Comparison of ENCODE assay signal across 17 cellular contexts in the genomic region with DNA sequence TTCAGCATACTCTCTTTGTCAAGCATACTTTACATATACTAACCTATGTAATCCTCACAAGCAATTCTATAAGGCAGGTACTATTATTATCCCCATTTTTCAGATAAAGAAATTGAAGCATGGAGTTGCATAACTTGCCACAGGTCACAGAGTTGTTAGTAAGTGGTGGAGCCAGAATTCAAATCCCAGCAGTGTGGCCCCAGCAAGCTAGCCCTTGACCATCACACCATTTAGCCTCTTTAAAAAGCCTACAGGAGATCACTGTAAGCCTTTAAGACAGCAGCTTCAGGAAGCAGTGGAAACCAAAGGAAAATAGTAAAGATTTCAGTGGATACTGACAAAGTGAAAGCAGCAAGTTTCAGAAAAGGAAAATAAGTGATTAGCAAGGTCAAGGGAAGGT. TPM values are rescaled to one million over a fixed set of nuclear protein-coding genes. Genes with fewer than 3 reads are reported as not detected.
DNase-seq lines count a peak whose midpoint lies in the region; ATAC-seq, FAIRE-seq and TF ChIP-seq lines count a peak whose summit lies in the region.
"Had no signal": no experiment of that assay in that cellular context is flagged by ENCODE, and none has a peak within 500 bp of the region (broad histone marks: within the 10 kb centered on the region; RNA-seq: fewer than 3 reads in every experiment).

No MANE protein-coding gene starts in this region.

- H2BK12ac ChIP-seq in H1 (ENCODE audit: low read depth, low read length) = no peak overlapping the region

- peaks cover 3% of the 10 kb centered on the region for H3K27me3 Mint-ChIP-seq in endothelial cell (ENCODE audit: unreplicated experiment)

- TF ChIP-seq RAD21 in HepG2 (CRISPR knock-in tag; IDR thresholded peaks at IDR 0.05) (no peak), H1 (IDR thresholded peaks at IDR 0.05 in 1 of 2, conservative IDR thresholded peaks at IDR 0.05 in 1 of 2; ENCODE audit: low read depth in 2 of 2, low read length in 2 of 2) (no peak)

- in situ Hi-C loops in HepG2 (cut with HindIII; ENCODE audit: extremely low pct_ligation_motif_present, low pct_unique_long_range_greater_than_20kb) = no loop called here

- H3K79me1 ChIP-seq in H1 (ENCODE audit: low read depth, low read length) = peaks cover 4% of the 10 kb centered on the region
- H3K79me1 ChIP-seq in mesendoderm (ENCODE audit: low read length) = peaks cover 5% of the 10 kb centered on the region

- H3K18ac ChIP-seq in H1 (ENCODE audit: extremely low read depth, low read length) (no peak overlapping the region), mesendoderm (ENCODE audit: low read length) (peak overlapping the region; percentile 13)

- H2BK20ac ChIP-seq in H1 (ENCODE audit: low read length) = no peak overlapping the region

- BruUV-seq in HepG2 (replicated peaks; lab: Mats Ljungman, UMichigan) = no TSS peak

- no peaks in the 10 kb centered on the region for H3K23me2 ChIP-seq in H1 (ENCODE audit: low read depth, low read length)

- H2AFZ ChIP-seq in HepG2 (ENCODE audit: low read length) (no peak overlapping the region), H1 (ENCODE audit: low read length) (no peak overlapping the region)
- H2AFZ ChIP-seq: GM23248, PC-9 had no signal

- no peak for FAIRE-seq in HepG2 (lab: Jason Lieb, UNC)
- FAIRE-seq in H1 (lab: Jason Lieb, UNC) = no peak

- H2BK5ac ChIP-seq in H1 (ENCODE audit: low read depth, low read length) (no peak overlapping the region), mesendoderm (ENCODE audit: low read length) (no peak overlapping the region)

- TF ChIP-seq EP300 in HepG2 (IDR thresholded peaks at IDR 0.05; ENCODE audit: low read depth in 2 of 2, low read length in 2 of 2) (no peak), HepG2 (CRISPR knock-in tag; IDR thresholded peaks at IDR 0.05; ENCODE audit: borderline replicate concordance) (no peak), H1 (IDR thresholded peaks at IDR 0.05; ENCODE audit: borderline replicate concordance in 1 of 2, low read depth in 2 of 2, low read length in 2 of 2) (no peak)

- intact Hi-C loops in right lobe of liver (cut with DNase I) (no loop called here), HepG2 (cut with micrococcal nuclease; ENCODE audit: unreplicated experiment) (no loop called here)

- no peak overlapping the region for H3K14ac ChIP-seq in H1 (ENCODE audit: insufficient read length)

- H3K4me1 ChIP-seq in right lobe of liver (no peaks in the 10 kb centered on the region), HepG2 (ENCODE audit: insufficient read depth, low read length) (peaks cover 14% of the 10 kb centered on the region; the same call in 1 of the 2 replicates), H1 (replicated peaks in 1 of 4; ENCODE audit: control insufficient read depth in 3 of 4, insufficient read depth in 4 of 4, low read length in 3 of 4) (peaks cover 0 to 12% (median 7%) of the 10 kb centered on the region in 4 experiments; a peak in 5 of 7 replicates), mesendoderm (ENCODE audit: control insufficient read depth, low read depth, low read length) (peaks cover 8% of the 10 kb centered on the region)

- H2BK120ac ChIP-seq in H1 (replicated peaks; ENCODE audit: low read depth, low read length) = no peak overlapping the region
- H2BK120ac ChIP-seq in mesendoderm (ENCODE audit: low read depth, low read length) = no peak overlapping the region

- H4K20me1 ChIP-seq in HepG2 (ENCODE audit: insufficient read depth, low read length) (no peaks in the 10 kb centered on the region), H1 (replicated peaks in 1 of 2; ENCODE audit: control insufficient read depth in 1 of 2, insufficient read depth in 2 of 2, low read length in 2 of 2) (peaks cover 0 to 1% of the 10 kb centered on the region in 2 experiments)
- H4K20me1 ChIP-seq: BLaER1 treated with 17β-estradiol and CSF1 and Interleukin-3, amounts not matched to agents 10 nM and 100 nM had no signal

- H3K4me3 ChIP-seq in right lobe of liver (no peak overlapping the region), HepG2 (replicated peaks in 1 of 3; ENCODE audit: insufficient read depth in 1 of 3, low read depth in 2 of 3, low read length in 3 of 3) (no peak overlapping the region), H1 (ENCODE audit: extremely low read depth in 1 of 4, insufficient read depth in 2 of 4, low read depth in 3 of 4, low read length in 4 of 4) (no peak overlapping the region), mesendoderm (ENCODE audit: low read length) (no peak overlapping the region)
- H3K4me3 ChIP-seq: BLaER1 treated with 17β-estradiol and CSF1 and Interleukin-3, amounts not matched to agents 10 nM and 100 nM; GM23248; PC-9; SK-N-MC had no signal

- H3K4me3 Mint-ChIP-seq in endothelial cell (ENCODE audit: unreplicated experiment) = no peak overlapping the region
- H3K4me3 Mint-ChIP-seq: HFFc6 had no signal

- H3K27me3 ChIP-seq in right lobe of liver = no peaks in the 10 kb centered on the region
- H3K27me3 ChIP-seq in HepG2 (ENCODE audit: control insufficient read depth in 1 of 2, insufficient read depth in 2 of 2, low read length in 2 of 2) = no peaks in the 10 kb centered on the region
- no peaks in the 10 kb centered on the region for H3K27me3 ChIP-seq in H1 (replicated peaks in 1 of 4; ENCODE audit: control insufficient read depth in 3 of 4, extremely low read depth in 1 of 4, insufficient read depth in 3 of 4, low read length in 3 of 4)
- H3K27me3 ChIP-seq in mesendoderm (ENCODE audit: insufficient read depth, low read length, poor library complexity) = no peaks in the 10 kb centered on the region
- H3K27me3 ChIP-seq: BLaER1 treated with 17β-estradiol and CSF1 and Interleukin-3, amounts not matched to agents 10 nM and 100 nM had no signal

- POLR2A ChIA-PET in HepG2 (lab: Yijun Ruan, JAX) = no interaction called here
- POLR2A ChIA-PET in H1 (lab: Charles Lee; ENCODE audit: partially characterized antibody) = interaction anchor here (1.2 to 1.4 kb wide), 3 partner anchors 10 to 14 kb away, joined by 4 to 6 read pairs (median 5); no protein-coding TSS in a partner anchor

- H3K56ac ChIP-seq in H1 (replicated peaks; ENCODE audit: insufficient read length, low read depth, low read length) (no peak overlapping the region), mesendoderm (ENCODE audit: low read length) (peak overlapping the region; percentile 73)

- H4K5ac ChIP-seq in H1 (ENCODE audit: insufficient read length, low read depth, low read length) (no peak overlapping the region), mesendoderm (ENCODE audit: low read length) (no peak overlapping the region)

- H3K27ac ChIP-seq in right lobe of liver (no peak overlapping the region), HepG2 (ENCODE audit: extremely low read length, insufficient read depth, low read length) (no peak overlapping the region), H1 (ENCODE audit: low read depth, low read length) (peak overlapping the region; percentile 13; the same call in 1 of the 2 replicates), mesendoderm (ENCODE audit: low read depth, low read length) (peak overlapping the region; percentile 26)
- H3K27ac ChIP-seq: BLaER1 treated with 17β-estradiol and CSF1 and Interleukin-3, amounts not matched to agents 10 nM and 100 nM; GM23248; PC-9; SK-N-MC had no signal

- DNase-seq in right lobe of liver (no peak), HepG2 (ENCODE audit: low spot score) (no peak), H1 (ENCODE audit: low read depth in 1 of 2, low spot score in 2 of 2) (no peak), mesendoderm (no peak), endothelial cell (ENCODE audit: low spot score) (no peak), SK-N-DZ (ENCODE audit: low spot score) (no peak), NCI-H187 (lab: John Stamatoyannopoulos, UW) (no peak)
- no peak for DNase-seq in stimulated activated CD4-positive, alpha-beta T cell treated with anti-CD3 and anti-CD28 coated beads, Interleukin-1b, Interleukin-23, amount 100 ng/mL, for 48 hours
- DNase-seq: DMS 273 treated with DMSO at 0.1 percent for 48 hours, GM23248, HFFc6, KBM-7, NCI-H1092, NCI-H1694, PC-9 had no signal

- peaks cover 10% of the 10 kb centered on the region for H3K4me1 Mint-ChIP-seq in endothelial cell (ENCODE audit: unreplicated experiment)

- H4K8ac ChIP-seq in H1 (ENCODE audit: extremely low read depth, insufficient read depth, low read length) = no peak overlapping the region
- no peak overlapping the region for H4K8ac ChIP-seq in mesendoderm (ENCODE audit: low read depth, low read length)

- no peak for TF ChIP-seq CTCF in right lobe of liver (IDR thresholded peaks at IDR 0.05)
- no peak for TF ChIP-seq CTCF in HepG2 (CRISPR knock-in tag; IDR thresholded peaks at IDR 0.05)
- no peak for TF ChIP-seq CTCF in H1 (IDR thresholded peaks at IDR 0.05; ENCODE audit: control extremely low read depth in 1 of 3, insufficient read depth in 1 of 3, low read depth in 1 of 3, low read length in 3 of 3)
- no peak for TF ChIP-seq CTCF in endothelial cell (IDR thresholded peaks at IDR 0.05; ENCODE audit: unreplicated experiment)

- H3K23ac ChIP-seq in H1 (ENCODE audit: insufficient read length) (no peak overlapping the region), mesendoderm (ENCODE audit: low read length) (no peak overlapping the region)

- no peak overlapping the region for H3K27ac Mint-ChIP-seq in endothelial cell (ENCODE audit: unreplicated experiment)
- H3K27ac Mint-ChIP-seq: HFFc6 had no signal

- TF ChIP-seq POLR2A in right lobe of liver (IDR thresholded peaks at IDR 0.05) = no peak
- TF ChIP-seq POLR2A in HepG2 (IDR thresholded peaks at IDR 0.05; ENCODE audit: insufficient read depth in 1 of 2, low read depth in 2 of 2, low read length in 2 of 2) = no peak
- TF ChIP-seq POLR2A in H1 (IDR thresholded peaks at IDR 0.05; ENCODE audit: control extremely low read depth in 1 of 2, low read depth in 2 of 2, low read length in 2 of 2) = no peak

- no peak overlapping the region for H4K91ac ChIP-seq in H1 (replicated peaks; ENCODE audit: insufficient read length, low read length)

- CTCF ChIA-PET in HepG2 (lab: Yijun Ruan, JAX; ENCODE audit: low intra/inter-chr PET ratio, low total read pairs) = no interaction called here
- CTCF ChIA-PET in H1 (lab: Charles Lee; ENCODE audit: partially characterized antibody) = interaction anchor here (0.8 to 1.6 kb wide), 3 partner anchors 8 to 49 kb away, joined by 4 to 13 read pairs (median 6); no protein-coding TSS in a partner anchor

- H3K79me2 ChIP-seq in HepG2 (ENCODE audit: insufficient read depth, low read length) = no peaks in the 10 kb centered on the region
- H3K79me2 ChIP-seq in H1 (ENCODE audit: control insufficient read depth in 1 of 2, insufficient read depth in 2 of 2, low read length in 2 of 2) = peaks cover 0 to 88% of the 10 kb centered on the region in 2 experiments; a peak in 3 of 4 replicates
- H3K79me2 ChIP-seq in mesendoderm (ENCODE audit: control insufficient read depth, insufficient read depth, low read length) = peaks cover 6% of the 10 kb centered on the region

- H2BK15ac ChIP-seq in H1 (ENCODE audit: low read length) (no peak overlapping the region), mesendoderm (replicated peaks; ENCODE audit: low read depth) (no peak overlapping the region)

- ATAC-seq in right lobe of liver (peak in 3 of 4 donors; percentile 20 to 35 (median 32)), HepG2 (no peak)

- no peak overlapping the region for H3K9ac ChIP-seq in HepG2 (ENCODE audit: insufficient read depth, low read depth, low read length)
- no peak overlapping the region; a peak in 3 of 7 replicates for H3K9ac ChIP-seq in H1 (replicated peaks in 1 of 4; ENCODE audit: extremely low read depth in 1 of 4, low read depth in 3 of 4, low read length in 3 of 4)
- peak overlapping the region; percentile 33 for H3K9ac ChIP-seq in mesendoderm (ENCODE audit: low read length)
- H3K9ac ChIP-seq: BLaER1 treated with 17β-estradiol and CSF1 and Interleukin-3, amounts not matched to agents 10 nM and 100 nM; GM23248 had no signal

- H3K36me3 ChIP-seq in right lobe of liver = no peaks in the 10 kb centered on the region
- no peaks in the 10 kb centered on the region for H3K36me3 ChIP-seq in HepG2 (replicated peaks in 1 of 2; ENCODE audit: control insufficient read depth in 1 of 2, insufficient read depth in 2 of 2, low read length in 2 of 2)
- H3K36me3 ChIP-seq in H1 (ENCODE audit: control insufficient read depth in 2 of 4, insufficient read depth in 4 of 4, low read length in 3 of 4) = no peaks in the 10 kb centered on the region
- H3K36me3 ChIP-seq in mesendoderm (ENCODE audit: control insufficient read depth, insufficient read depth, low read length) = no peaks in the 10 kb centered on the region
- H3K36me3 ChIP-seq: BLaER1 treated with 17β-estradiol and CSF1 and Interleukin-3, amounts not matched to agents 10 nM and 100 nM had no signal

- H3K9me3 ChIP-seq in right lobe of liver (no peaks in the 10 kb centered on the region), HepG2 (ENCODE audit: low read length) (no peaks in the 10 kb centered on the region), H1 (ENCODE audit: insufficient read depth in 2 of 2, low read depth in 1 of 2, low read length in 1 of 2) (no peaks in the 10 kb centered on the region)
- H3K9me3 ChIP-seq: BLaER1 treated with 17β-estradiol and CSF1 and Interleukin-3, amounts not matched to agents 10 nM and 100 nM had no signal

- no peaks in the 10 kb centered on the region for H3K9me3 Mint-ChIP-seq in endothelial cell (ENCODE audit: unreplicated experiment)
- H3K9me3 Mint-ChIP-seq: HFFc6 had no signal

- no peak overlapping the region for H2AK5ac ChIP-seq in H1 (ENCODE audit: low read depth, low read length)
- no peak overlapping the region for H2AK5ac ChIP-seq in mesendoderm (ENCODE audit: low read length)

- H3K36me3 Mint-ChIP-seq in endothelial cell (ENCODE audit: low read depth, unreplicated experiment) = no peaks in the 10 kb centered on the region

- H3K4me2 ChIP-seq in HepG2 (ENCODE audit: low read depth, low read length) (no peak overlapping the region), H1 (ENCODE audit: insufficient read depth in 1 of 2, low read depth in 2 of 2, low read length in 2 of 2) (peak overlapping the region in 1 of 2 experiments; percentile 20; a peak in 1 of 4 replicates), mesendoderm (ENCODE audit: low read length) (no peak overlapping the region)
- H3K4me2 ChIP-seq: BLaER1 treated with 17β-estradiol and CSF1 and Interleukin-3, amounts not matched to agents 10 nM and 100 nM; PC-9 had no signal

- H3K4ac ChIP-seq in H1 (replicated peaks; ENCODE audit: insufficient read length, low read depth, low read length) (no peak overlapping the region), mesendoderm (ENCODE audit: low read depth, low read length) (no peak overlapping the region)

RNA-seq across cellular contexts. Expression of gene B4GALT6, which starts 11.8 kb away (rescaled TPM):
- 1 to 10 TPM; 1.7 to 4.8 (median 2.0) TPM for total RNA-seq in right lobe of liver
- 3.3 and 3.8 TPM in 2 replicates for total RNA-seq in HepG2 (2016; rRNA removed; fragmentation: Illumina TruSeq; extraction: Trizol)
- total RNA-seq in HepG2 (2016; cell fraction: cytosol; rRNA removed; fragmentation: Illumina TruSeq; extraction: Trizol; ENCODE audit: low read depth) = 10.3 and 13.5 TPM in 2 replicates
- total RNA-seq in HepG2 (2016; cell fraction: insoluble cytoplasmic fraction; rRNA removed; fragmentation: Illumina TruSeq; extraction: Trizol) = 3.9 and 4.3 TPM in 2 replicates
- 6.0 and 6.3 TPM in 2 replicates for total RNA-seq in HepG2 (2016; cell fraction: membrane; rRNA removed; fragmentation: Illumina TruSeq; extraction: Trizol)
- 5.8 and 6.8 TPM in 2 replicates for total RNA-seq in HepG2 (2016; cell fraction: nucleus; rRNA removed; fragmentation: Illumina TruSeq; extraction: Trizol)
- 1.7 and 1.9 TPM in 2 replicates for polyA plus RNA-seq in HepG2 (2011; rRNA removed)
- polyA plus RNA-seq in HepG2 (2011; cell fraction: cytosol; rRNA removed) = 0.46 and 1.1 TPM in 2 replicates
- polyA plus RNA-seq in HepG2 (2011; cell fraction: nucleus; rRNA removed) = 0.99 and 1.1 TPM in 2 replicates
- 2.0 and 3.5 TPM in 2 replicates for polyA plus RNA-seq in HepG2 (2012)
- 0.20 and 0.28 TPM in 2 replicates for polyA plus RNA-seq in HepG2 (2016; cell fraction: cytosol; fragmentation: Illumina TruSeq; extraction: Trizol; ENCODE audit: low read depth)
- polyA plus RNA-seq in HepG2 (2016; cell fraction: insoluble cytoplasmic fraction; fragmentation: Illumina TruSeq; extraction: Trizol; ENCODE audit: low read depth) = 6.0 and 6.7 TPM in 2 replicates
- 2.4 and 2.6 TPM in 2 replicates for polyA plus RNA-seq in HepG2 (2016; cell fraction: membrane; fragmentation: Illumina TruSeq; extraction: Trizol; ENCODE audit: low read depth)
- polyA plus RNA-seq in HepG2 (2016; cell fraction: nucleus; fragmentation: Illumina TruSeq; extraction: Trizol; ENCODE audit: insufficient read depth, low read depth) = 7.6 and 8.3 TPM in 2 replicates
- polyA minus RNA-seq in HepG2 (2011; rRNA and poly(A)+ RNA removed; ENCODE audit: low replicate concordance) = 0.70 and 1.8 TPM in 2 replicates
- polyA minus RNA-seq in HepG2 (2011; cell fraction: cytosol; rRNA and poly(A)+ RNA removed) = 1.6 and 3.3 TPM in 2 replicates
- polyA minus RNA-seq in HepG2 (2011; cell fraction: nucleus; rRNA and poly(A)+ RNA removed) = 2.8 and 4.8 TPM in 2 replicates
- 37.9 and 41.5 TPM in 2 replicates for total RNA-seq in H1 (2021; fragmentation: NEBNext Ultra II Directional; extraction: Animal tissue kit (Norgen Biotek cat#: 25700))
- polyA plus RNA-seq in H1 (2011; rRNA removed) = 4.3 and 6.3 TPM in 2 replicates
- 6.1 TPM for polyA plus RNA-seq in H1 (2011; cell fraction: cytosol; rRNA removed)
- polyA plus RNA-seq in H1 (2011; cell fraction: nucleus; rRNA removed) = 13.3 TPM
- polyA plus RNA-seq in H1 (2012, experiment 1 of 2) = 9.5 to 17.6 TPM (median 13.1 TPM) in 4 replicates
- polyA plus RNA-seq in H1 (2012, experiment 2 of 2) = 1.9 TPM
- 42.4 TPM for polyA plus RNA-seq in H1 (2013, experiment 1 of 2)
- polyA plus RNA-seq in H1 (2013, experiment 2 of 2) = 41.4 TPM
- polyA minus RNA-seq in H1 (2011; rRNA and poly(A)+ RNA removed) = 17.3 and 20.4 TPM in 2 replicates
- 13.8 TPM for polyA minus RNA-seq in H1 (2011; cell fraction: cytosol; rRNA and poly(A)+ RNA removed)
- polyA minus RNA-seq in H1 (2011; cell fraction: nucleus; rRNA and poly(A)+ RNA removed) = 32.3 TPM
- 22.9 TPM for polyA plus RNA-seq in mesendoderm (2013, experiment 1 of 2)
- 23.1 TPM for polyA plus RNA-seq in mesendoderm (2013, experiment 2 of 2)
- total RNA-seq in endothelial cell (ENCODE audit: unreplicated experiment) = 31.6 TPM
- 6.1 TPM in 2 replicates for polyA plus RNA-seq in SK-N-DZ (2014; cell fraction: cytosol; rRNA removed)
- 10.8 and 29.8 TPM in 2 replicates for polyA plus RNA-seq in SK-N-DZ (2014; cell fraction: nucleus; rRNA removed)
- total RNA-seq: HFFc6 had no signal

Comparison
In these comparisons a context has a peak if more than half of its experiments do, and no peak if none do; other contexts are left out.
1. H3K27ac ChIP-seq: peak in H1 (single experiment) and mesendoderm (single experiment); none in right lobe of liver (0 of 3) and HepG2 (single experiment).